ENCODE assay signal across 9 cellular contexts in genomic region chr15:37106490-37107001, GRCh38. TPM values are rescaled to one million over a fixed set of nuclear protein-coding genes. Genes with fewer than 3 reads are reported as not detected.
DNase-seq lines count a peak whose midpoint lies in the region; ATAC-seq, FAIRE-seq and TF ChIP-seq lines count a peak whose summit lies in the region.
"Had no signal": no experiment of that assay in that cellular context is flagged by ENCODE, and none has a peak within 500 bp of the region (broad histone marks: within the 10 kb centered on the region; RNA-seq: fewer than 3 reads in every experiment).

No MANE protein-coding gene starts in this region.

- H4K20me1 ChIP-seq in OCI-LY1 (ENCODE audit: insufficient read depth, low read length) = no peaks in the 10 kb centered on the region

- peak overlapping the region; percentile 36; the same call in 1 of the 2 replicates for H3K4me2 ChIP-seq in OCI-LY1 (ENCODE audit: low read length)

- no peaks in the 10 kb centered on the region for H3K79me2 ChIP-seq in OCI-LY1 (ENCODE audit: insufficient read depth, low read length)

- H3K4me1 ChIP-seq in OCI-LY1 (ENCODE audit: insufficient read depth, low read length, severe bottlenecking) = peaks cover 26% of the 10 kb centered on the region

- no peak overlapping the region for H3K27ac ChIP-seq in OCI-LY1 (ENCODE audit: low read depth, low read length, poor library complexity, severe bottlenecking)

- H3K9me3 Mint-ChIP-seq in progenitor cell of endocrine pancreas (ENCODE audit: low read depth) = no peaks in the 10 kb centered on the region

- H3K9me2 ChIP-seq in OCI-LY1 (ENCODE audit: low read depth, low read length) = no peaks in the 10 kb centered on the region

- peak overlapping the region; percentile 94 for H3K27ac Mint-ChIP-seq in progenitor cell of endocrine pancreas
- H3K27ac Mint-ChIP-seq: activated T-helper 17 cell treated with anti-CD3 and anti-CD28 coated beads, Interleukin-2, amount 50 U/mL, for 72 hours had no signal

- FAIRE-seq in GM12891 (lab: Jason Lieb, UNC) = no peak

- peak; percentile 70 for DNase-seq in fibroblast of mammary gland (ENCODE audit: low read depth)
- no peak for DNase-seq in progenitor cell of endocrine pancreas (ENCODE audit: low spot score, unreplicated experiment)
- DNase-seq in GM12891 (ENCODE audit: insufficient read length, low spot score) = no peak
- DNase-seq in epidermal melanocyte (ENCODE audit: insufficient read length, low spot score) = no peak

- H3K36me3 Mint-ChIP-seq in progenitor cell of endocrine pancreas (ENCODE audit: insufficient read depth) = no peaks in the 10 kb centered on the region

- H3K4me3 ChIP-seq in OCI-LY1 (ENCODE audit: low read depth, low read length, poor library complexity, severe bottlenecking) = peak overlapping the region; percentile 29
- peak overlapping the region; percentile 45 for H3K4me3 ChIP-seq in fibroblast of mammary gland (ENCODE audit: control insufficient read depth, low read depth, low read length)

- H3K4me3 Mint-ChIP-seq in progenitor cell of endocrine pancreas (ENCODE audit: low read depth) = peak overlapping the region; percentile 75
- H3K4me3 Mint-ChIP-seq: activated T-helper 17 cell treated with anti-CD3 and anti-CD28 coated beads, Interleukin-2, amount 50 U/mL, for 72 hours had no signal

- no peaks in the 10 kb centered on the region for H3K27me3 Mint-ChIP-seq in progenitor cell of endocrine pancreas

- H3K9me3 ChIP-seq in OCI-LY1 (ENCODE audit: low read length) = no peaks in the 10 kb centered on the region

- ATAC-seq in GM18909 (IDR thresholded peaks at IDR 0.05; ENCODE audit: poor library complexity, unreplicated experiment) (no peak), GM18873 (IDR thresholded peaks at IDR 0.05; ENCODE audit: low FRiP score, unreplicated experiment) (no peak)
- ATAC-seq: activated T-helper 17 cell treated with anti-CD3 and anti-CD28 coated beads, Interleukin-2, amount 50 U/mL, for 72 hours had no signal

- TF ChIP-seq CTCF in GM12872 (IDR thresholded peaks at IDR 0.05; ENCODE audit: insufficient read depth, low read depth, low read length) = peak; percentile 69
- TF ChIP-seq CTCF in OCI-LY1 (IDR thresholded peaks at IDR 0.05; ENCODE audit: low read length) = peak; percentile 69
- peak; percentile 20 for TF ChIP-seq CTCF in fibroblast of mammary gland (conservative IDR thresholded peaks at IDR 0.05; ENCODE audit: control insufficient read depth, insufficient read depth, low read depth, low read length)
- TF ChIP-seq CTCF in progenitor cell of endocrine pancreas (IDR thresholded peaks at IDR 0.05; ENCODE audit: unreplicated experiment) = peak; percentile 71

- no peak overlapping the region for H3K9ac ChIP-seq in OCI-LY1 (ENCODE audit: low read length)

- no peak overlapping the region for H2AFZ ChIP-seq in OCI-LY1 (ENCODE audit: low read length)

- no peaks in the 10 kb centered on the region for H3F3A ChIP-seq in OCI-LY1 (ENCODE audit: insufficient read depth, low read length)

- H3K4me1 Mint-ChIP-seq in progenitor cell of endocrine pancreas (ENCODE audit: low read depth) = peaks cover 71% of the 10 kb centered on the region
- H3K4me1 Mint-ChIP-seq: activated T-helper 17 cell treated with anti-CD3 and anti-CD28 coated beads, Interleukin-2, amount 50 U/mL, for 72 hours had no signal

- TF ChIP-seq POLR2A in GM12891 (IDR thresholded peaks at IDR 0.05; ENCODE audit: low read depth, low read length) = no peak

- no peaks in the 10 kb centered on the region; the same call in 1 of the 2 replicates for H3K36me3 ChIP-seq in OCI-LY1 (ENCODE audit: insufficient read depth, low read length)

- no peaks in the 10 kb centered on the region for H3K27me3 ChIP-seq in OCI-LY1 (ENCODE audit: insufficient read depth, low read length)

TF ChIP-seq in GM12891, 5 proteins besides CTCF, POLR2A, EP300 and RAD21:
- TF ChIP-seq POLR2AphosphoS5 (IDR thresholded peaks at IDR 0.05; ENCODE audit: low read depth, low read length) (no peak), POU2F2 (IDR thresholded peaks at IDR 0.05; ENCODE audit: low read depth, low read length) (no peak), SPI1 (IDR thresholded peaks at IDR 0.05; ENCODE audit: low read depth, low read length) (no peak), PAX5 (IDR thresholded peaks at IDR 0.05; ENCODE audit: insufficient read depth, low read length, severe bottlenecking) (no peak), TAF1 (IDR thresholded peaks at IDR 0.05; ENCODE audit: low read depth, low read length) (no peak)

RNA-seq across cellular contexts. Expression of gene MEIS2, which starts 6.2 kb away (rescaled TPM):
- total RNA-seq in progenitor cell of endocrine pancreas = 133 and 143 TPM in 2 replicates
- 1.7 TPM for polyA plus RNA-seq in GM12891 (2012; ENCODE audit: low read depth, missing spikeins)
- total RNA-seq: activated T-helper 17 cell treated with anti-CD3 and anti-CD28 coated beads, Interleukin-2, amount 50 U/mL, for 72 hours had no signal

Comparison
In these comparisons a context has a peak if more than half of its experiments do, and no peak if none do; other contexts are left out.
1. CTCF ChIP-seq: peak in every context shown above with its lines; median percentile 71 in progenitor cell of endocrine pancreas; 69 in GM12872; 69 in OCI-LY1; 20 in fibroblast of mammary gland.